16 cellular contexts compared by ENCODE assay signal in the genomic region with DNA sequence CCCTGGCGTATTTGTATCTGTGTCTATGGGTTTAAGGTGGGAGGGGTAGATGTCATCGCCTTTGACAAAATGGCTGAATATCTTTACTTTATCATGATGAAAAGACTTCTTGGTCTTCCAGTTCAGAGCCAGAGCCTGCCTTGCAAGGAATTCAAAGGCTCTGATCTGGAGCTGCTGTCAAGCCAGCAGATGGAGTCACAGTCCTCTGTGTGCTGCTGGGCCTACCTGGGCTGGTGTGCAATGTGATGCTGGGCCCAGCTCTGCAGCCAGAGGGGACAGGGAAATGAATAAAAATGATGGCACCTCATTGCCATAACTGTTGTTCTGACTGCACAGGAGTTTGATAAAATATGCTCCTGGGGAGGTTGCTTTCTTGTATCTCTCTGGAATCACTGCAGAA. TPM values are rescaled to one million over a fixed set of nuclear protein-coding genes. Genes with fewer than 3 reads are reported as not detected.
DNase-seq lines count a peak whose midpoint lies in the region; ATAC-seq and TF ChIP-seq lines count a peak whose summit lies in the region.
"Had no signal": no experiment of that assay in that cellular context is flagged by ENCODE, and none has a peak within 500 bp of the region (broad histone marks: within the 10 kb centered on the region; RNA-seq: fewer than 3 reads in every experiment).

No MANE protein-coding gene starts in this region.

- no peak overlapping the region for H3K27ac ChIP-seq in OCI-LY3 (ENCODE audit: low read length)
- no peak overlapping the region for H3K27ac ChIP-seq in endodermal cell (ENCODE audit: low read depth, low read length)
- H3K27ac ChIP-seq in neural cell (ENCODE audit: low read length) = no peak overlapping the region
- H3K27ac ChIP-seq: 22Rv1, ovary had no signal

- DNase-seq in DMS 273 (lab: John Stamatoyannopoulos, UW; ENCODE audit: unreplicated experiment) = peak; percentile 21
- DNase-seq in DMS 273 treated with DMSO at 0.1 percent for 48 hours (lab: John Stamatoyannopoulos, UW) = no peak
- DNase-seq in endodermal cell = peak; percentile 70
- no peak for DNase-seq in mucosa of gallbladder (ENCODE audit: low spot score)
- DNase-seq in GDM1 (lab: John Stamatoyannopoulos, UW) = no peak
- DNase-seq: activated CD8-positive, alpha-beta T cell treated with anti-CD3 and anti-CD28 coated beads for 36 hours; activated gamma-delta T cell treated with Interleukin-2 at 50 U/mL for 16 hours; CD8-positive, alpha-beta T cell; hippocampal formation; ovary had no signal

- H3K79me2 ChIP-seq in OCI-LY3 (ENCODE audit: low read length) = no peaks in the 10 kb centered on the region
- no peaks in the 10 kb centered on the region for H3K79me2 ChIP-seq in neural cell (replicated peaks; ENCODE audit: insufficient read depth, low read length)

- TF ChIP-seq CTCF in OCI-LY3 (IDR thresholded peaks at IDR 0.05; ENCODE audit: low read depth, low read length) = peak; percentile 46
- peak; percentile 55 for TF ChIP-seq CTCF in endodermal cell (conservative IDR thresholded peaks at IDR 0.05)
- TF ChIP-seq CTCF in neural cell (IDR thresholded peaks at IDR 0.05; ENCODE audit: poor library complexity, severe bottlenecking) = peak; percentile 84

- no peak overlapping the region for H3K4me2 ChIP-seq in OCI-LY3 (ENCODE audit: low read length)
- no peak overlapping the region for H3K4me2 ChIP-seq in neural cell (ENCODE audit: low read length)

- peaks cover 2% of the 10 kb centered on the region for H3K27me3 Mint-ChIP-seq in endodermal cell (ENCODE audit: insufficient read depth)

- H3K27me3 ChIP-seq in OCI-LY3 (ENCODE audit: low read depth, low read length) = no peaks in the 10 kb centered on the region
- no peaks in the 10 kb centered on the region for H3K27me3 ChIP-seq in endodermal cell (ENCODE audit: control insufficient read depth, insufficient read depth, low read length, poor library complexity, severe bottlenecking)
- no peaks in the 10 kb centered on the region for H3K27me3 ChIP-seq in neural cell (ENCODE audit: insufficient read depth, low read depth, low read length)
- H3K27me3 ChIP-seq: ovary, tibial nerve had no signal

- H3K36me3 Mint-ChIP-seq in endodermal cell (ENCODE audit: low read depth) = no peaks in the 10 kb centered on the region
- H3K36me3 Mint-ChIP-seq: CD8-positive, alpha-beta T cell had no signal

- ATAC-seq in HG03196 (IDR thresholded peaks at IDR 0.05; ENCODE audit: unreplicated experiment) = no peak
- ATAC-seq: activated CD8-positive, alpha-beta T cell treated with anti-CD3 and anti-CD28 coated beads for 36 hours; CD8-positive, alpha-beta T cell had no signal

- H3K4me1 Mint-ChIP-seq in endodermal cell = peaks cover 18% of the 10 kb centered on the region

- TF ChIP-seq EP300 in neural cell (conservative IDR thresholded peaks at IDR 0.05; ENCODE audit: poor library complexity, severe bottlenecking) = no peak

- H3K9me3 Mint-ChIP-seq in endodermal cell = no peaks in the 10 kb centered on the region
- H3K9me3 Mint-ChIP-seq: activated CD8-positive, alpha-beta T cell treated with anti-CD3 and anti-CD28 coated beads for 36 hours; CD8-positive, alpha-beta T cell; T-helper 2 cell treated with Interferon-gamma antibody and Interleukin-4, amounts not matched to agents 5 μg/mL and 100 μg/mL, for 36 hours had no signal

- no peaks in the 10 kb centered on the region for H3F3A ChIP-seq in neural cell (ENCODE audit: insufficient read depth, low read length, poor library complexity, severe bottlenecking)

- H4K20me1 ChIP-seq in OCI-LY3 (ENCODE audit: insufficient read depth, low read length) (no peaks in the 10 kb centered on the region), neural cell (ENCODE audit: insufficient read depth) (no peaks in the 10 kb centered on the region)

- H3K9me3 ChIP-seq in OCI-LY3 (ENCODE audit: insufficient read depth, low read length) = no peaks in the 10 kb centered on the region
- no peaks in the 10 kb centered on the region for H3K9me3 ChIP-seq in endodermal cell (ENCODE audit: control insufficient read depth, low read length)
- H3K9me3 ChIP-seq in neural cell (ENCODE audit: low read length) = no peaks in the 10 kb centered on the region
- H3K9me3 ChIP-seq: ovary, tibial nerve had no signal

- no peak overlapping the region for H3K9ac ChIP-seq in OCI-LY3 (ENCODE audit: low read length)
- no peak overlapping the region for H3K9ac ChIP-seq in endodermal cell (ENCODE audit: extremely low read depth, low read length, poor library complexity, severe bottlenecking)
- no peak overlapping the region for H3K9ac ChIP-seq in neural cell (ENCODE audit: low read length)

- H3K27ac Mint-ChIP-seq in endodermal cell = no peak overlapping the region
- H3K27ac Mint-ChIP-seq: activated CD8-positive, alpha-beta T cell treated with anti-CD3 and anti-CD28 coated beads for 36 hours; CD8-positive, alpha-beta T cell; T-helper 2 cell treated with Interferon-gamma antibody and Interleukin-4, amounts not matched to agents 5 μg/mL and 100 μg/mL, for 36 hours had no signal

- H3K4me1 ChIP-seq in OCI-LY3 (ENCODE audit: low read length) (peaks cover 7% of the 10 kb centered on the region; the same call in 1 of the 2 replicates), endodermal cell (ENCODE audit: control insufficient read depth, insufficient read depth, low read length) (no peaks in the 10 kb centered on the region)
- H3K4me1 ChIP-seq: tibial nerve had no signal

- no peak overlapping the region for H3K4me3 Mint-ChIP-seq in endodermal cell
- H3K4me3 Mint-ChIP-seq: activated CD8-positive, alpha-beta T cell treated with anti-CD3 and anti-CD28 coated beads for 36 hours; CD8-positive, alpha-beta T cell; T-helper 2 cell treated with Interferon-gamma antibody and Interleukin-4, amounts not matched to agents 5 μg/mL and 100 μg/mL, for 36 hours had no signal

- no peaks in the 10 kb centered on the region for H3K36me3 ChIP-seq in OCI-LY3 (replicated peaks; ENCODE audit: low read depth, low read length)
- no peaks in the 10 kb centered on the region for H3K36me3 ChIP-seq in endodermal cell (ENCODE audit: control insufficient read depth, insufficient read depth, low read length)
- no peaks in the 10 kb centered on the region for H3K36me3 ChIP-seq in neural cell (ENCODE audit: insufficient read depth, low read length)
- H3K36me3 ChIP-seq: ovary, tibial nerve had no signal

- H2AFZ ChIP-seq in OCI-LY3 (ENCODE audit: low read depth, low read length) (no peak overlapping the region), neural cell (ENCODE audit: low read depth, low read length) (no peak overlapping the region)

- 60 to 75% methylated on average over 2 of the region's 2 CpGs for WGBS in endodermal cell (ENCODE audit: insufficient coverage in 1 of 2, insufficient read length in 1 of 2), 2 experiments

- peak; percentile 91 for TF ChIP-seq RAD21 in neural cell (conservative IDR thresholded peaks at IDR 0.05)

- H3K9me2 ChIP-seq in neural cell (ENCODE audit: insufficient read depth, low read length) = no peaks in the 10 kb centered on the region

- H3K4me3 ChIP-seq in OCI-LY3 (ENCODE audit: low read length) (no peak overlapping the region), endodermal cell (ENCODE audit: low read length) (no peak overlapping the region), neural cell (ENCODE audit: low read length) (no peak overlapping the region)
- H3K4me3 ChIP-seq: ovary, tibial nerve had no signal

TF ChIP-seq in neural cell, 6 proteins besides CTCF, POLR2A, EP300 and RAD21:
- TF ChIP-seq EZH2 (IDR thresholded peaks at IDR 0.05; ENCODE audit: borderline replicate concordance, insufficient read depth, low read length, poor library complexity, severe bottlenecking) = no peak
- peak; percentile 94 for TF ChIP-seq SMC3 (conservative IDR thresholded peaks at IDR 0.05; ENCODE audit: poor library complexity)
- peak; percentile 21 for TF ChIP-seq MXI1 (conservative IDR thresholded peaks at IDR 0.05; ENCODE audit: poor library complexity, severe bottlenecking)
TF ChIP-seq in neural cell: peak in this region for 2.

RNA-seq across cellular contexts. Expression of gene HSPA9, which starts 20.2 kb away (rescaled TPM):
- total RNA-seq in endodermal cell = 100 to 1,000 TPM; 201 to 212 TPM
- polyA plus RNA-seq in endodermal cell (2013, experiment 1 of 2) = 141 TPM
- polyA plus RNA-seq in endodermal cell (2013, experiment 2 of 2) = 120 TPM
- 270 and 280 TPM in 2 replicates for polyA plus RNA-seq in neural cell
- polyA minus RNA-seq in neural cell = 253 and 263 TPM in 2 replicates
- total RNA-seq in mucosa of gallbladder = 170 TPM

RNA-seq across cellular contexts. Expression of gene ETF1, which starts 52.4 kb away (rescaled TPM):
- 100 to 1,000 TPM; 106 to 109 TPM for total RNA-seq in endodermal cell
- 87.7 TPM for polyA plus RNA-seq in endodermal cell (2013, experiment 1 of 2)
- 88.3 TPM for polyA plus RNA-seq in endodermal cell (2013, experiment 2 of 2)
- polyA plus RNA-seq in neural cell = 56.9 and 62.1 TPM in 2 replicates
- 83.9 and 84.7 TPM in 2 replicates for polyA minus RNA-seq in neural cell
- 63.1 TPM for total RNA-seq in mucosa of gallbladder

Comparison
In these comparisons a context has a peak if more than half of its experiments do, and no peak if none do; other contexts are left out.
1. DNase-seq: peak in DMS 273 (single experiment) and endodermal cell (single experiment); none in DMS 273 treated with DMSO at 0.1 percent for 48 hours (single experiment), mucosa of gallbladder (single experiment) and GDM1 (single experiment).
2. Peak in every context shown above with its lines, with median percentiles within 50 percentile points of each other: CTCF ChIP-seq.